ENCODE assay signal across 8 cellular contexts in the genomic region with DNA sequence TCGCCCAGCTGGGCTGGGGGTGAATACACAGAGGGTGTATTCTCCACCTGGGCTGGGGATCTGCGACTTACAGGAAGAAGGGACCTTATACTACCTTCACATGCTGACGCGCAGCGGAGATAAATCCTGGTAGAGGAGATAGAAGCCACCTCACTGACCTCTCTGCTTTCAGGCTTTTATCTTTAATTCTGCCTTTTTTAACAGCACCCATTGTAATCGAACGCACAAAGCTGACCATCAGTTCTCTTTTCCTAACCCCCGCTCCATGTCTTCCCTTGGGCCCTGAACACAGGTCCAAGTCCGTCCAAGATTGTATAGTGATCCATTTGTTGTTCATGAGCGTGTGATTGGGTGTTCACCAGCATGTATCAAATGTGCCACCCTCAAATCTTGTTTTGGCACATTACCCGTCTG. TPM values are rescaled to one million over a fixed set of nuclear protein-coding genes. Genes with fewer than 3 reads are reported as not detected.
DNase-seq lines count a peak whose midpoint lies in the region; ATAC-seq and TF ChIP-seq lines count a peak whose summit lies in the region.

No MANE protein-coding gene starts in this region.

- peaks cover 16 to 41% of the 10 kb centered on the region in 2 donors for H3K4me1 ChIP-seq in muscle layer of duodenum (ENCODE audit: control insufficient read depth in 1 of 2, insufficient read depth in 2 of 2, low read length in 2 of 2)

- H3K27me3 ChIP-seq in muscle layer of duodenum (ENCODE audit: low read depth, low read length): no peaks in the 10 kb centered on the region

- H3K9me3 ChIP-seq in muscle layer of duodenum (ENCODE audit: control insufficient read depth in 1 of 2, low read length in 2 of 2): no peaks in the 10 kb centered on the region

- TF ChIP-seq CTCF in 22Rv1 (IDR thresholded peaks at IDR 0.05) (no peak; the same call in 1 of the 2 replicates), cardiac fibroblast (IDR thresholded peaks at IDR 0.05; ENCODE audit: low read depth, low read length) (no peak)

- peaks cover 5 to 15% of the 10 kb centered on the region in 2 donors for H3K36me3 ChIP-seq in muscle layer of duodenum (ENCODE audit: control insufficient read depth in 1 of 2, insufficient read depth in 2 of 2, low read length in 2 of 2)

- ATAC-seq in HG02759 (IDR thresholded peaks at IDR 0.05; ENCODE audit: unreplicated experiment): no peak
- ATAC-seq in HG02840 (IDR thresholded peaks at IDR 0.05; ENCODE audit: low FRiP score, unreplicated experiment): no peak

- H3K4me3 ChIP-seq in Jurkat, Clone E6-1 (ENCODE audit: low read length): peak overlapping the region; percentile 44
- peak overlapping the region; percentile 3 to 24 for H3K4me3 ChIP-seq in cardiac fibroblast (replicated peaks in 1 of 2; ENCODE audit: low read depth in 2 of 2, low read length in 2 of 2)
- peak overlapping the region; percentile 67 to 88 for H3K4me3 ChIP-seq in muscle layer of duodenum (ENCODE audit: low read depth in 1 of 2, low read length in 2 of 2)

- no peak for DNase-seq in Jurkat, Clone E6-1 (ENCODE audit: low read depth, low spot score)
- no peak for DNase-seq in cardiac fibroblast (ENCODE audit: low read depth in 2 of 2)
- DNase-seq in HCEC 1CT: no peak
- DNase-seq in KG1 (lab: John Stamatoyannopoulos, UW): no peak

- H3K27ac ChIP-seq in 22Rv1: peak overlapping the region; percentile 82
- peak overlapping the region; percentile 83 for H3K27ac ChIP-seq in muscle layer of duodenum (ENCODE audit: low read length)

RNA-seq across cellular contexts. Expression of a gene that starts 0.7 kb away (rescaled TPM):
- 109 TPM for polyA plus RNA-seq in Jurkat, Clone E6-1 (2012; ENCODE audit: insufficient read depth, insufficient read length)

RNA-seq across cellular contexts. Expression of a gene that starts 2.0 kb away (rescaled TPM):
- not detected for polyA plus RNA-seq in Jurkat, Clone E6-1 (2012; ENCODE audit: insufficient read depth, insufficient read length)

RNA-seq across cellular contexts. Expression of a gene that starts 8.7 kb away (rescaled TPM):
- 262 TPM for polyA plus RNA-seq in Jurkat, Clone E6-1 (2012; ENCODE audit: insufficient read depth, insufficient read length)

RNA-seq across cellular contexts. Expression of a gene that starts 23.1 kb away (rescaled TPM):
- polyA plus RNA-seq in Jurkat, Clone E6-1 (2012; ENCODE audit: insufficient read depth, insufficient read length): 7.0 TPM

RNA-seq across cellular contexts. Expression of a gene that starts 23.4 kb away (rescaled TPM):
- polyA plus RNA-seq in Jurkat, Clone E6-1 (2012; ENCODE audit: insufficient read depth, insufficient read length): 112 TPM

Comparison
In these comparisons a context has a peak if more than half of its experiments do, and no peak if none do; other contexts are left out.
1. H3K4me3 ChIP-seq: peak in every context shown above with its lines; median percentile 78 in muscle layer of duodenum; 44 in Jurkat, Clone E6-1; 14 in cardiac fibroblast.